Comparison of ENCODE assay signal across 28 cellular contexts in the genomic region with DNA sequence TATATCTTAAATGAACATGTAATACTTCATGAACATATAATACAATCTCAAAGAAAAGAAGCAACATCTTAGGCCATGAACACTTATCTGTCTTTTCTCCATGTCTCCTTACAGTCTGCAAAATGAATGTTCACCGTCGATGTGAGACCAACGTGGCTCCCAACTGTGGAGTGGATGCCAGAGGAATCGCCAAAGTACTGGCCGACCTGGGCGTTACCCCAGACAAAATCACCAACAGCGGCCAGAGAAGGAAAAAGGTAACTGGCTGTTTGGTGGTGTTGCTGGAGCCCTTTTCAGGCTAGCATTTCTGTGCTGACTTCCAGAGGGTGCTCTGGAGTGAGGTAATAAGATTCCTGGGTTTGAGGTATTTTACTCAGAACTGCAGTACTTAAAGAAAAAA.
A peak's percentile ranks its signal among the peaks of the same experiment; 100 is the strongest.
DNase-seq lines count a peak whose midpoint lies in the region; ATAC-seq, FAIRE-seq and TF ChIP-seq lines count a peak whose summit lies in the region.
"Had no signal": no experiment of that assay in that cellular context is flagged by ENCODE, and none has a peak within 500 bp of the region (broad histone marks: within the 10 kb centered on the region; RNA-seq: fewer than 3 reads in every experiment).

No MANE protein-coding gene starts in this region.

- H3K4me1 ChIP-seq in right cardiac atrium (ENCODE audit: control insufficient read depth, insufficient read depth, low read length) (peaks cover 14% of the 10 kb centered on the region), kidney (ENCODE audit: control insufficient read depth in 1 of 2, insufficient read depth in 1 of 2, low read depth in 1 of 2, low read length in 2 of 2) (peaks cover 9 to 21% of the 10 kb centered on the region in 2 donors), rectal smooth muscle tissue (ENCODE audit: control insufficient read depth, insufficient read depth, low read length) (peaks cover 7% of the 10 kb centered on the region)
- H3K4me1 ChIP-seq: breast epithelium had no signal

- intact Hi-C loops in right cardiac atrium (cut with DNase I) (no loop called here), Right ventricle myocardium inferior (cut with DNase I) (loop anchor here (5.0 kb wide), 1 partner anchor 296 kb away; a partner anchor contains a TSS), kidney (cut with DNase I) (no loop called here)

- no peak overlapping the region for H3K9ac ChIP-seq in kidney (ENCODE audit: low read length in 2 of 2)
- no peak overlapping the region for H3K9ac ChIP-seq in rectal smooth muscle tissue (ENCODE audit: low read length)
- H3K9ac ChIP-seq: BLaER1 had no signal

- no peaks in the 10 kb centered on the region for H3K9me3 ChIP-seq in right cardiac atrium (ENCODE audit: control insufficient read depth, low read length)
- H3K9me3 ChIP-seq in kidney (ENCODE audit: control insufficient read depth in 1 of 2, low read length in 2 of 2), result no peaks in the 10 kb centered on the region
- H3K9me3 ChIP-seq: BLaER1, breast epithelium, right lobe of liver had no signal

- no peak for TF ChIP-seq CTCF in kidney (IDR thresholded peaks at IDR 0.05; ENCODE audit: borderline replicate concordance, extremely low read depth, insufficient read depth)

- H3K4me3 ChIP-seq in right cardiac atrium (ENCODE audit: low read length) (no peak overlapping the region), kidney (ENCODE audit: low read length in 2 of 2) (peak overlapping the region in 1 of 2 donors; percentile 3), rectal smooth muscle tissue (ENCODE audit: low read length) (no peak overlapping the region)
- H3K4me3 ChIP-seq: BLaER1, breast epithelium had no signal

- no peaks in the 10 kb centered on the region for H3K36me3 ChIP-seq in kidney (ENCODE audit: control insufficient read depth in 1 of 2, insufficient read depth in 2 of 2, low read length in 2 of 2)
- H3K36me3 ChIP-seq in rectal smooth muscle tissue (ENCODE audit: control insufficient read depth, insufficient read depth, low read length), result no peaks in the 10 kb centered on the region
- H3K36me3 ChIP-seq: breast epithelium, right lobe of liver had no signal

- ATAC-seq in right cardiac atrium (no peak), Right ventricle myocardium inferior (no peak), HG03097 (IDR thresholded peaks at IDR 0.05; ENCODE audit: low FRiP score, unreplicated experiment) (no peak), GM19328 (IDR thresholded peaks at IDR 0.05; ENCODE audit: unreplicated experiment) (no peak)
- ATAC-seq: natural killer cell had no signal

- DNase-seq in right cardiac atrium, result no peak
- no peak for DNase-seq in Right ventricle myocardium inferior (ENCODE audit: missing footprints)
- DNase-seq in kidney, result no peak
- DNase-seq in AG20443 (ENCODE audit: low spot score), result no peak
- DNase-seq in stimulated activated CD4-positive, alpha-beta T cell treated with anti-CD3 and anti-CD28 coated beads, Interleukin-4, amount 100 ng/mL, for 24 hours, result no peak
- DNase-seq: activated CD4-positive, alpha-beta T cell treated with anti-CD3 and anti-CD28 coated beads for 4 hours; activated naive CD4-positive, alpha-beta T cell treated with anti-CD3 and anti-CD28 coated beads for 36 hours; amniotic stem cell; COR-L47; DMS79 treated with DMSO at 0.1 percent for 48 hours; GOT3; Kasumi-1; mesendoderm; natural killer cell; NCI-H1694 treated with DMSO at 0.1 percent for 48 hours; NCI-H2171; NCI-H526; stimulated activated CD8-positive, alpha-beta memory T cell treated with anti-CD3 and anti-CD28 coated beads, Interleukin-4, amount 100 ng/mL, for 48 hours; T-helper 2 cell had no signal

- H3K27ac ChIP-seq in right cardiac atrium (ENCODE audit: low read length), result peak overlapping the region; percentile 14
- H3K27ac ChIP-seq in kidney (ENCODE audit: low read depth in 2 of 2, low read length in 2 of 2), result peak overlapping the region; percentile 79 to 95
- H3K27ac ChIP-seq in rectal smooth muscle tissue (ENCODE audit: low read depth, low read length), result peak overlapping the region; percentile 29
- H3K27ac ChIP-seq: BLaER1, breast epithelium had no signal

- no peak for FAIRE-seq in kidney (lab: Jason Lieb, UNC)
- FAIRE-seq: colon, GM18507, urothelium cell line had no signal

- 67% methylated on average over 7 of the region's 7 CpGs for WGBS in right cardiac atrium

- H3K27me3 ChIP-seq in right cardiac atrium (ENCODE audit: control insufficient read depth, insufficient read depth) (no peaks in the 10 kb centered on the region), rectal smooth muscle tissue (ENCODE audit: control insufficient read depth, insufficient read depth, low read length) (no peaks in the 10 kb centered on the region)
- H3K27me3 ChIP-seq: BLaER1, breast epithelium, right lobe of liver had no signal

Comparison
In these comparisons a context has a peak if more than half of its experiments do, and no peak if none do; other contexts are left out.
1. H3K27ac ChIP-seq: peak in every context shown above with its lines; median percentile 87 in kidney; 29 in rectal smooth muscle tissue; 14 in right cardiac atrium.